8 cellular contexts compared by ENCODE assay signal in the genomic region with DNA sequence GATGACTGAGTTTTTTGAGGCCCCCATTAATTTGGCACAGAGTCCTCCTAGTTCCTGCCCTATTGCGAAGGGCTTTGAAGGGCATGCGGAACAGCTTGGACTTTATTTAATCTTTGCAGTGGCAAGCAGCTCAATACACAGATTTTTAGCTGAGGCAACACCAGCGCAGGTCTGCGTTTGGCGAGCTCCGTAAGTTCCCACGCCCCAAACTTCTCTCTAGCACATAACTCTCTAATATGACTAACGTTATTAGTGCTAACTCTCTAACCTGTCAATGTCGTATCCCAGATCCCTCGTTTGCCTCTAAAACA. TPM values are rescaled to one million over a fixed set of nuclear protein-coding genes. Genes with fewer than 3 reads are reported as not detected.
DNase-seq lines count a peak whose midpoint lies in the region; ATAC-seq lines count a peak whose summit lies in the region.

No MANE protein-coding gene starts in this region.

- H3K4me1 Mint-ChIP-seq in CD8-positive, alpha-beta memory T cell = peaks cover 35 to 51% (median 44%) of the 10 kb centered on the region in 3 donors
- H3K4me1 Mint-ChIP-seq in activated CD8-positive, alpha-beta T cell treated with anti-CD3 and anti-CD28 coated beads, Interleukin-2, amount 10 ng/mL, durations not matched to agents 7 days and 5 days (ENCODE audit: low read depth) = peaks cover 30% of the 10 kb centered on the region
- peaks cover 32 to 45% of the 10 kb centered on the region in 2 donors for H3K4me1 Mint-ChIP-seq in immature natural killer cell

- peak; percentile 10 for ATAC-seq in HG02763 (IDR thresholded peaks at IDR 0.05; ENCODE audit: unreplicated experiment)
- no peak for ATAC-seq in activated CD8-positive, alpha-beta T cell treated with anti-CD3 and anti-CD28 coated beads, Interleukin-2, amount 10 ng/mL, durations not matched to agents 7 days and 5 days

- no peak for DNase-seq in CD8-positive, alpha-beta memory T cell
- no peak for DNase-seq in activated CD8-positive, alpha-beta T cell treated with anti-CD3 and anti-CD28 coated beads, Interleukin-2, amount 10 ng/mL, durations not matched to agents 7 days and 5 days
- no peak for DNase-seq in immature natural killer cell
- DNase-seq in NCI-H446 treated with DMSO at 0.1 percent for 48 hours (lab: John Stamatoyannopoulos, UW) = no peak
- no peak for DNase-seq in NCI-H748 treated with DMSO at 0.1 percent for 48 hours (lab: John Stamatoyannopoulos, UW)
- no peak for DNase-seq in DMS 273 (lab: John Stamatoyannopoulos, UW; ENCODE audit: unreplicated experiment)

- no peaks in the 10 kb centered on the region for H3K9me3 ChIP-seq in CD8-positive, alpha-beta memory T cell (ENCODE audit: low read length)
- no peaks in the 10 kb centered on the region for H3K9me3 ChIP-seq in thymus (ENCODE audit: control insufficient read depth)

- H3K36me3 ChIP-seq in CD8-positive, alpha-beta memory T cell (ENCODE audit: insufficient read depth, low read length) = no peaks in the 10 kb centered on the region
- H3K36me3 ChIP-seq in thymus (ENCODE audit: control insufficient read depth, insufficient read depth) = no peaks in the 10 kb centered on the region

- H3K27me3 Mint-ChIP-seq in CD8-positive, alpha-beta memory T cell = peaks cover 0 to 8% of the 10 kb centered on the region in 2 donors
- H3K27me3 Mint-ChIP-seq in activated CD8-positive, alpha-beta T cell treated with anti-CD3 and anti-CD28 coated beads, Interleukin-2, amount 10 ng/mL, durations not matched to agents 7 days and 5 days (ENCODE audit: low read depth) = peaks cover 11% of the 10 kb centered on the region
- H3K27me3 Mint-ChIP-seq in immature natural killer cell (ENCODE audit: low read depth in 3 of 3) = peaks cover 3 to 17% (median 5%) of the 10 kb centered on the region in 3 donors

- H3K4me3 Mint-ChIP-seq in CD8-positive, alpha-beta memory T cell = peak overlapping the region; percentile 94 to 100 (median 97)
- peak overlapping the region; percentile 90 for H3K4me3 Mint-ChIP-seq in activated CD8-positive, alpha-beta T cell treated with anti-CD3 and anti-CD28 coated beads, Interleukin-2, amount 10 ng/mL, durations not matched to agents 7 days and 5 days
- H3K4me3 Mint-ChIP-seq in immature natural killer cell = peak overlapping the region; percentile 95 to 100 (median 98)

- H3K4me3 ChIP-seq in CD8-positive, alpha-beta memory T cell (ENCODE audit: low read length) = peak overlapping the region; percentile 87
- H3K4me3 ChIP-seq in thymus (ENCODE audit: low read length) = peak overlapping the region; percentile 72

- peaks cover 0 to 29% (median 2%) of the 10 kb centered on the region in 3 donors for H3K36me3 Mint-ChIP-seq in CD8-positive, alpha-beta memory T cell
- peaks cover 12% of the 10 kb centered on the region for H3K36me3 Mint-ChIP-seq in activated CD8-positive, alpha-beta T cell treated with anti-CD3 and anti-CD28 coated beads, Interleukin-2, amount 10 ng/mL, durations not matched to agents 7 days and 5 days (ENCODE audit: low read depth)
- H3K36me3 Mint-ChIP-seq in immature natural killer cell = no peaks in the 10 kb centered on the region

- WGBS in thymus = under 1% methylated on average over 10 of the region's 10 CpGs

- H3K4me1 ChIP-seq in CD8-positive, alpha-beta memory T cell (ENCODE audit: insufficient read depth, low read length) = peaks cover 23% of the 10 kb centered on the region
- peaks cover 8% of the 10 kb centered on the region for H3K4me1 ChIP-seq in thymus (ENCODE audit: control insufficient read depth, insufficient read depth, low read length)

- H3K9me3 Mint-ChIP-seq in CD8-positive, alpha-beta memory T cell = no peaks in the 10 kb centered on the region
- no peaks in the 10 kb centered on the region for H3K9me3 Mint-ChIP-seq in activated CD8-positive, alpha-beta T cell treated with anti-CD3 and anti-CD28 coated beads, Interleukin-2, amount 10 ng/mL, durations not matched to agents 7 days and 5 days (ENCODE audit: insufficient read depth)
- H3K9me3 Mint-ChIP-seq in immature natural killer cell = no peaks in the 10 kb centered on the region

- POLR2A ChIA-PET in CD8-positive, alpha-beta memory T cell (lab: Charles Lee) = interaction anchor here (1.0 to 4.0 kb wide), 4 partner anchors 9 to 30 kb away, joined by 3 to 39 read pairs (median 6); a partner anchor contains a TSS
- POLR2A ChIA-PET in activated CD8-positive, alpha-beta T cell treated with anti-CD3 and anti-CD28 coated beads, Interleukin-2, amount 10 ng/mL, durations not matched to agents 7 days and 5 days (lab: Charles Lee) = interaction anchor here (1.3 to 2.3 kb wide), 4 partner anchors 9 to 61 kb away, joined by 5 to 36 read pairs (median 7); a partner anchor contains a TSS

- CTCF ChIA-PET in CD8-positive, alpha-beta memory T cell (lab: Charles Lee) = interaction anchor here (1.3 to 3.4 kb wide), 3 partner anchors 19 to 30 kb away, joined by 3 to 12 read pairs (median 3); a partner anchor contains a TSS
- CTCF ChIA-PET in activated CD8-positive, alpha-beta T cell treated with anti-CD3 and anti-CD28 coated beads, Interleukin-2, amount 10 ng/mL, durations not matched to agents 7 days and 5 days (lab: Charles Lee) = interaction anchor here (0.9 to 3.0 kb wide), 7 partner anchors 10 to 1485 kb away, joined by 3 to 11 read pairs (median 5); a partner anchor contains a TSS

- peak overlapping the region; percentile 76 to 96 (median 90) for H3K27ac Mint-ChIP-seq in CD8-positive, alpha-beta memory T cell
- peak overlapping the region; percentile 84 for H3K27ac Mint-ChIP-seq in activated CD8-positive, alpha-beta T cell treated with anti-CD3 and anti-CD28 coated beads, Interleukin-2, amount 10 ng/mL, durations not matched to agents 7 days and 5 days
- H3K27ac Mint-ChIP-seq in immature natural killer cell = peak overlapping the region; percentile 74 to 97 (median 85)

- H3K27me3 ChIP-seq in CD8-positive, alpha-beta memory T cell (ENCODE audit: insufficient read depth, low read length, poor library complexity, severe bottlenecking) = no peaks in the 10 kb centered on the region
- peaks cover 3% of the 10 kb centered on the region for H3K27me3 ChIP-seq in thymus (ENCODE audit: control insufficient read depth, insufficient read depth)

- H3K27ac ChIP-seq in CD8-positive, alpha-beta memory T cell (ENCODE audit: low read depth, low read length) = peak overlapping the region; percentile 58
- H3K27ac ChIP-seq in thymus (ENCODE audit: low read depth) = no peak overlapping the region

RNA-seq across cellular contexts. Expression of a gene that starts 0.4 kb away (rescaled TPM):
- 10 to 100 TPM; 22.5 to 22.6 TPM for total RNA-seq in CD8-positive, alpha-beta memory T cell
- polyA plus RNA-seq in CD8-positive, alpha-beta memory T cell = 16.9 TPM
- 10 to 100 TPM; 13.7 to 14.6 TPM for total RNA-seq in activated CD8-positive, alpha-beta T cell treated with anti-CD3 and anti-CD28 coated beads, Interleukin-2, amount 10 ng/mL, durations not matched to agents 7 days and 5 days
- polyA plus RNA-seq in immature natural killer cell = 10 to 100 TPM in 1 of 3 donors, 1 to 10 TPM in 2; 3.5 to 13.2 (median 5.5) TPM
- polyA plus RNA-seq in thymus = 5.7 TPM

RNA-seq across cellular contexts. Expression of a gene that starts 30.0 kb away (rescaled TPM):
- total RNA-seq in CD8-positive, alpha-beta memory T cell = 100 to 1,000 TPM; 272 to 309 TPM
- 370 TPM for polyA plus RNA-seq in CD8-positive, alpha-beta memory T cell
- 100 to 1,000 TPM; 291 to 293 TPM for total RNA-seq in activated CD8-positive, alpha-beta T cell treated with anti-CD3 and anti-CD28 coated beads, Interleukin-2, amount 10 ng/mL, durations not matched to agents 7 days and 5 days
- 100 to 1,000 TPM; 377 to 560 (median 441) TPM for polyA plus RNA-seq in immature natural killer cell
- 257 TPM for polyA plus RNA-seq in thymus

RNA-seq across cellular contexts. Expression of a gene that starts 30.1 kb away (rescaled TPM):
- total RNA-seq in CD8-positive, alpha-beta memory T cell = 10 to 100 TPM; 15.4 to 17.7 TPM
- polyA plus RNA-seq in CD8-positive, alpha-beta memory T cell = 4.8 TPM
- total RNA-seq in activated CD8-positive, alpha-beta T cell treated with anti-CD3 and anti-CD28 coated beads, Interleukin-2, amount 10 ng/mL, durations not matched to agents 7 days and 5 days = 10 to 100 TPM; 14.8 to 17.5 TPM
- polyA plus RNA-seq in immature natural killer cell = 10 to 100 TPM in 1 of 3 donors, 1 to 10 TPM in 2; 7.2 to 10.4 (median 8.9) TPM
- polyA plus RNA-seq in thymus = 28.6 TPM
